In genomic region chr10:685613-686012, GRCh38 we compare ENCODE assay signal across 38 cellular contexts.
"Had no signal": no experiment of that assay in that cellular context is flagged by ENCODE, and none has a peak within 500 bp of the region (broad histone marks: within the 10 kb centered on the region; RNA-seq: fewer than 3 reads in every experiment).

No MANE protein-coding gene starts in this region.

- H3K36me3 Mint-ChIP-seq: activated naive CD4-positive, alpha-beta T cell treated with anti-CD3 and anti-CD28 coated beads, Interleukin-2, amount 10 ng/mL, durations not matched to agents 7 days and 5 days; activated naive CD4-positive, alpha-beta T cell treated with anti-CD3 and anti-CD28 coated beads, Interleukin-2, amount 50 U/mL, for 24 hours; activated naive CD4-positive, alpha-beta T cell treated with anti-CD3 and anti-CD28 coated beads, Interleukin-2, amount 50 U/mL, for 72 hours; activated naive CD8-positive, alpha-beta T cell; activated naive CD8-positive, alpha-beta T cell treated with anti-CD3 and anti-CD28 coated beads for 36 hours; activated naive CD8-positive, alpha-beta T cell treated with anti-CD3 and anti-CD28 coated beads, Interleukin-2, amount 10 ng/mL, durations not matched to agents 7 days and 5 days had no signal

- H3K4me3 ChIP-seq: adrenal gland, ascending aorta, body of pancreas, breast epithelium, cardiac muscle cell had no signal

- H3K4me3 Mint-ChIP-seq: activated naive CD4-positive, alpha-beta T cell treated with anti-CD3 and anti-CD28 coated beads for 36 hours; activated naive CD4-positive, alpha-beta T cell treated with anti-CD3 and anti-CD28 coated beads, Interleukin-2, amount 10 ng/mL, durations not matched to agents 7 days and 5 days; activated naive CD4-positive, alpha-beta T cell treated with anti-CD3 and anti-CD28 coated beads, Interleukin-2, amount 50 U/mL, for 24 hours; activated naive CD8-positive, alpha-beta T cell; activated naive CD8-positive, alpha-beta T cell treated with anti-CD3 and anti-CD28 coated beads for 36 hours; activated naive CD8-positive, alpha-beta T cell treated with anti-CD3 and anti-CD28 coated beads, Interleukin-2, amount 10 ng/mL, durations not matched to agents 7 days and 5 days; activated naive CD8-positive, alpha-beta T cell treated with anti-CD3 and anti-CD28 coated beads, Interleukin-2, amount 50 U/mL, for 24 hours; activated T-cell treated with anti-CD3 and anti-CD28 coated beads, Interleukin-2, amount 50 U/mL, for 24 hours; activated T-cell treated with anti-CD3 and anti-CD28 coated beads, Interleukin-2, amount 50 U/mL, for 4 hours; activated T-cell treated with anti-CD3 and anti-CD28 coated beads, Interleukin-2, amount 50 U/mL, for 72 hours; activated T-helper 1 cell treated with anti-CD3 and anti-CD28 coated beads, Interleukin-12 subunit alpha, Interleukin-12 subunit beta, Interleukin-2, Interleukin-4 antibody, amounts not matched to agents 30 ng/mL and 10 ng/mL and 1 ng/mL, durations not matched to agents 14 hours and 24 hours and 36 hours; activated T-helper 17 cell treated with anti-CD3 and anti-CD28 coated beads, Interleukin-2, amount 50 U/mL, for 72 hours; central memory CD8-positive, alpha-beta T cell had no signal

- H3K9me3 ChIP-seq: adrenal gland, ascending aorta, body of pancreas, breast epithelium had no signal

- H3K36me3 ChIP-seq: adrenal gland, ascending aorta, brain microvascular endothelial cell, breast epithelium, cardiac muscle cell had no signal

- ATAC-seq: activated naive CD4-positive, alpha-beta T cell treated with anti-CD3 and anti-CD28 coated beads, Interleukin-2, amount 50 U/mL, for 72 hours; activated naive CD8-positive, alpha-beta T cell treated with anti-CD3 and anti-CD28 coated beads, Interleukin-2, amount 50 U/mL, for 24 hours; activated T-cell treated with anti-CD3 and anti-CD28 coated beads, Interleukin-2, amount 50 U/mL, for 4 hours; activated T-cell treated with anti-CD3 and anti-CD28 coated beads, Interleukin-2, amount 50 U/mL, for 72 hours; activated T-helper 17 cell treated with anti-CD3 and anti-CD28 coated beads, Interleukin-2, amount 50 U/mL, for 72 hours; body of pancreas had no signal

- H3K27me3 ChIP-seq: adrenal gland, ascending aorta, body of pancreas, brain microvascular endothelial cell, breast epithelium, cardiac muscle cell had no signal

- H3K9me3 Mint-ChIP-seq: activated naive CD4-positive, alpha-beta T cell treated with anti-CD3 and anti-CD28 coated beads, Interleukin-2, amount 10 ng/mL, durations not matched to agents 7 days and 5 days; activated naive CD4-positive, alpha-beta T cell treated with anti-CD3 and anti-CD28 coated beads, Interleukin-2, amount 50 U/mL, for 24 hours; activated naive CD4-positive, alpha-beta T cell treated with anti-CD3 and anti-CD28 coated beads, Interleukin-2, amount 50 U/mL, for 72 hours; activated naive CD8-positive, alpha-beta T cell treated with anti-CD3 and anti-CD28 coated beads for 36 hours; activated naive CD8-positive, alpha-beta T cell treated with anti-CD3 and anti-CD28 coated beads, Interleukin-2, amount 10 ng/mL, durations not matched to agents 7 days and 5 days; activated naive CD8-positive, alpha-beta T cell treated with anti-CD3 and anti-CD28 coated beads, Interleukin-2, amount 50 U/mL, for 24 hours; activated T-cell treated with anti-CD3 and anti-CD28 coated beads, Interleukin-2, amount 50 U/mL, for 24 hours; activated T-cell treated with anti-CD3 and anti-CD28 coated beads, Interleukin-2, amount 50 U/mL, for 4 hours; activated T-cell treated with anti-CD3 and anti-CD28 coated beads, Interleukin-2, amount 50 U/mL, for 72 hours; activated T-helper 1 cell treated with anti-CD3 and anti-CD28 coated beads, Interleukin-12 subunit alpha, Interleukin-12 subunit beta, Interleukin-2, Interleukin-4 antibody, amounts not matched to agents 30 ng/mL and 10 ng/mL and 1 ng/mL, durations not matched to agents 14 hours and 24 hours and 36 hours; activated T-helper 17 cell treated with anti-CD3 and anti-CD28 coated beads, Interleukin-2, amount 50 U/mL, for 72 hours; activated T-helper 2 cell treated with anti-CD3 and anti-CD28 coated beads, Interferon-gamma antibody, Interleukin-2, Interleukin-4, amounts not matched to agents 10 μg/mL and 5 μg/mL and 100 μg/mL, durations not matched to agents 14 hours and 24 hours and 36 hours; central memory CD8-positive, alpha-beta T cell had no signal

- H3K27ac ChIP-seq: adrenal gland, ascending aorta, body of pancreas, brain microvascular endothelial cell, breast epithelium, cardiac muscle cell had no signal

- DNase-seq: activated effector memory CD4-positive, alpha-beta T cell treated with anti-CD3 and anti-CD28 coated beads, Interleukin-2, amount 50 U/mL, for 16 hours; activated effector memory CD4-positive, alpha-beta T cell treated with Interleukin-2 at 50 U/mL for 16 hours; activated gamma-delta T cell; activated gamma-delta T cell treated with Interleukin-2 at 50 U/mL for 16 hours; activated naive CD4-positive, alpha-beta T cell; activated naive CD4-positive, alpha-beta T cell treated with anti-CD3 and anti-CD28 coated beads for 36 hours; activated naive CD4-positive, alpha-beta T cell treated with anti-CD3 and anti-CD28 coated beads, Interleukin-2, amount 10 ng/mL, durations not matched to agents 7 days and 5 days; activated naive CD4-positive, alpha-beta T cell treated with anti-CD3 and anti-CD28 coated beads, Interleukin-2, amount 50 U/mL, for 16 hours; activated naive CD4-positive, alpha-beta T cell treated with Interleukin-2 at 50 U/mL for 16 hours; activated naive CD8-positive, alpha-beta T cell treated with anti-CD3 and anti-CD28 coated beads for 36 hours; activated naive CD8-positive, alpha-beta T cell treated with anti-CD3 and anti-CD28 coated beads, Interleukin-2, amount 10 ng/mL, durations not matched to agents 7 days and 5 days; activated naive CD8-positive, alpha-beta T cell treated with anti-CD3 and anti-CD28 coated beads, Interleukin-2, amount 50 U/mL, for 24 hours; activated T-cell treated with anti-CD3 and anti-CD28 coated beads for 4 hours; activated T-cell treated with anti-CD3 and anti-CD28 coated beads, Interleukin-2, amount 50 U/mL, for 1 hour; activated T-cell treated with anti-CD3 and anti-CD28 coated beads, Interleukin-2, amount 50 U/mL, for 24 hours; activated T-cell treated with anti-CD3 and anti-CD28 coated beads, Interleukin-2, amount 50 U/mL, for 4 hours; activated T-cell treated with anti-CD3 and anti-CD28 coated beads, Interleukin-2, amount 50 U/mL, for 48 hours; activated T-cell treated with anti-CD3 and anti-CD28 coated beads, Interleukin-2, amount 50 U/mL, for 72 hours; adrenal gland; amniotic stem cell; amygdala; anterior cingulate cortex; body of pancreas; brain microvascular endothelial cell; caudate nucleus; central memory CD4-positive, alpha-beta T cell; cerebellar nuclear complex had no signal

- H3K27me3 Mint-ChIP-seq: brain had no signal

- H3K27ac Mint-ChIP-seq: activated naive CD4-positive, alpha-beta T cell treated with anti-CD3 and anti-CD28 coated beads for 36 hours; activated naive CD4-positive, alpha-beta T cell treated with anti-CD3 and anti-CD28 coated beads, Interleukin-2, amount 10 ng/mL, durations not matched to agents 7 days and 5 days; activated naive CD4-positive, alpha-beta T cell treated with anti-CD3 and anti-CD28 coated beads, Interleukin-2, amount 50 U/mL, for 24 hours; activated naive CD4-positive, alpha-beta T cell treated with anti-CD3 and anti-CD28 coated beads, Interleukin-2, amount 50 U/mL, for 72 hours; activated naive CD8-positive, alpha-beta T cell; activated naive CD8-positive, alpha-beta T cell treated with anti-CD3 and anti-CD28 coated beads for 36 hours; activated naive CD8-positive, alpha-beta T cell treated with anti-CD3 and anti-CD28 coated beads, Interleukin-2, amount 10 ng/mL, durations not matched to agents 7 days and 5 days; activated naive CD8-positive, alpha-beta T cell treated with anti-CD3 and anti-CD28 coated beads, Interleukin-2, amount 50 U/mL, for 24 hours; activated T-cell treated with anti-CD3 and anti-CD28 coated beads, Interleukin-2, amount 50 U/mL, for 24 hours; activated T-cell treated with anti-CD3 and anti-CD28 coated beads, Interleukin-2, amount 50 U/mL, for 72 hours; activated T-helper 1 cell treated with anti-CD3 and anti-CD28 coated beads, Interleukin-12 subunit alpha, Interleukin-12 subunit beta, Interleukin-2, Interleukin-4 antibody, amounts not matched to agents 30 ng/mL and 10 ng/mL and 1 ng/mL, durations not matched to agents 14 hours and 24 hours and 36 hours; activated T-helper 17 cell treated with anti-CD3 and anti-CD28 coated beads, Interleukin-2, amount 50 U/mL, for 72 hours; activated T-helper 2 cell treated with anti-CD3 and anti-CD28 coated beads, Interferon-gamma antibody, Interleukin-2, Interleukin-4, amounts not matched to agents 10 μg/mL and 5 μg/mL and 100 μg/mL, durations not matched to agents 14 hours and 24 hours and 36 hours had no signal
